In genomic region chr10:14879801-14880193, GRCh38 we compare ENCODE assay signal across 8 cellular contexts. TPM values are rescaled to one million over a fixed set of nuclear protein-coding genes. Genes with fewer than 3 reads are reported as not detected.
DNase-seq lines count a peak whose midpoint lies in the region; ATAC-seq and TF ChIP-seq lines count a peak whose summit lies in the region.

No MANE protein-coding gene starts in this region.

- CTCF ChIA-PET in Calu3 (lab: Charles Lee) = no interaction called here

- H3K9ac ChIP-seq in NT2/D1 (ENCODE audit: insufficient read length, low read depth) = peak overlapping the region; percentile 95
- peak overlapping the region; percentile 96 for H3K9ac ChIP-seq in endodermal cell (ENCODE audit: extremely low read depth, low read length, poor library complexity, severe bottlenecking)

- intact Hi-C loops in Calu3 (cut with micrococcal nuclease; ENCODE audit: unreplicated experiment) = no loop called here

- H3K4me1 ChIP-seq in NT2/D1 (ENCODE audit: insufficient read depth, insufficient read length) (peaks cover 2% of the 10 kb centered on the region), endodermal cell (ENCODE audit: control insufficient read depth, insufficient read depth, low read length) (peaks cover 5% of the 10 kb centered on the region)

- BruUV-seq in Calu3 (replicated peaks; lab: Mats Ljungman, UMichigan) = no TSS peak

- H3K36me3 ChIP-seq in NT2/D1 (ENCODE audit: insufficient read depth, insufficient read length, low read length) (peaks cover 24% of the 10 kb centered on the region), endodermal cell (ENCODE audit: control insufficient read depth, insufficient read depth, low read length) (peaks cover 7% of the 10 kb centered on the region)

- H3K4me1 Mint-ChIP-seq in Calu3 (ENCODE audit: low read depth, unreplicated experiment) = peaks cover 25% of the 10 kb centered on the region
- peaks cover 25% of the 10 kb centered on the region for H3K4me1 Mint-ChIP-seq in endodermal cell
- H3K4me1 Mint-ChIP-seq in osteocyte (ENCODE audit: unreplicated experiment) = peaks cover 25% of the 10 kb centered on the region

- H3K27ac Mint-ChIP-seq in Calu3 (ENCODE audit: unreplicated experiment) (peak overlapping the region; percentile 87), endodermal cell (peak overlapping the region; percentile 99), osteocyte (ENCODE audit: unreplicated experiment) (peak overlapping the region; percentile 64)

- H3K9me3 Mint-ChIP-seq in Calu3 (ENCODE audit: low read depth, unreplicated experiment) (no peaks in the 10 kb centered on the region), endodermal cell (no peaks in the 10 kb centered on the region), osteocyte (ENCODE audit: unreplicated experiment) (no peaks in the 10 kb centered on the region)

- H3K4me3 ChIP-seq in NT2/D1 (ENCODE audit: insufficient read length, low read depth) (peak overlapping the region; percentile 85), endodermal cell (ENCODE audit: low read length) (peak overlapping the region; percentile 95)

- H3K27ac ChIP-seq in endodermal cell (ENCODE audit: low read depth, low read length) = no peak overlapping the region

- no peak for TF ChIP-seq CTCF in Calu3 (IDR thresholded peaks at IDR 0.05; ENCODE audit: unreplicated experiment)
- TF ChIP-seq CTCF in endodermal cell (conservative IDR thresholded peaks at IDR 0.05) = no peak
- TF ChIP-seq CTCF in osteocyte (IDR thresholded peaks at IDR 0.05) = no peak

- H3K27me3 ChIP-seq in NT2/D1 (ENCODE audit: insufficient read depth, insufficient read length) (no peaks in the 10 kb centered on the region), endodermal cell (ENCODE audit: control insufficient read depth, insufficient read depth, low read length, poor library complexity, severe bottlenecking) (no peaks in the 10 kb centered on the region)

- H3K9me3 ChIP-seq in NT2/D1 (ENCODE audit: insufficient read depth, low read length) (no peaks in the 10 kb centered on the region), endodermal cell (ENCODE audit: control insufficient read depth, low read length) (no peaks in the 10 kb centered on the region)

- no peaks in the 10 kb centered on the region for H3K27me3 Mint-ChIP-seq in Calu3 (ENCODE audit: unreplicated experiment)
- H3K27me3 Mint-ChIP-seq in endodermal cell (ENCODE audit: insufficient read depth) = no peaks in the 10 kb centered on the region
- H3K27me3 Mint-ChIP-seq in osteocyte (ENCODE audit: unreplicated experiment) = no peaks in the 10 kb centered on the region

- peaks cover 40% of the 10 kb centered on the region for H3K36me3 Mint-ChIP-seq in Calu3 (ENCODE audit: insufficient read depth, unreplicated experiment)
- H3K36me3 Mint-ChIP-seq in endodermal cell (ENCODE audit: low read depth) = peaks cover 7% of the 10 kb centered on the region
- no peaks in the 10 kb centered on the region for H3K36me3 Mint-ChIP-seq in osteocyte (ENCODE audit: unreplicated experiment)

- DNase-seq in Calu3 = no peak
- no peak for DNase-seq in NT2/D1 (ENCODE audit: low read depth, low spot score)
- no peak for DNase-seq in endodermal cell
- DNase-seq in osteocyte (ENCODE audit: extremely low spot score, unreplicated experiment) = no peak
- DNase-seq in COLO668 (lab: John Stamatoyannopoulos, UW; ENCODE audit: unreplicated experiment) = no peak
- no peak for DNase-seq in COLO829 (ENCODE audit: low spot score)

- H3K4me3 Mint-ChIP-seq in Calu3 (ENCODE audit: low read depth, unreplicated experiment) (peak overlapping the region; percentile 94), endodermal cell (peak overlapping the region; percentile 96), osteocyte (ENCODE audit: unreplicated experiment) (peak overlapping the region; percentile 89)

- 1 to 17% methylated on average over 1 to 7 of the region's 7 CpGs for WGBS in endodermal cell (ENCODE audit: insufficient coverage in 1 of 2, insufficient read length in 1 of 2), 2 experiments

- ATAC-seq in HG03135 (IDR thresholded peaks at IDR 0.05; ENCODE audit: unreplicated experiment) (no peak), HG03108 (IDR thresholded peaks at IDR 0.05; ENCODE audit: unreplicated experiment) (no peak)

RNA-seq across cellular contexts. Expression of gene SUV39H2, which starts 1.1 kb away (rescaled TPM):
- total RNA-seq in Calu3 (2022) = 32.0 and 33.7 TPM in 2 replicates
- 10 to 100 TPM; 35.4 to 37.6 TPM for total RNA-seq in endodermal cell
- 45.4 TPM for polyA plus RNA-seq in endodermal cell (2013, experiment 1 of 2)
- 50.7 TPM for polyA plus RNA-seq in endodermal cell (2013, experiment 2 of 2)
- total RNA-seq in osteocyte = 8.2 and 9.8 TPM in 2 replicates

RNA-seq across cellular contexts. Expression of gene HSPA14, which starts 41.7 kb away (rescaled TPM):
- total RNA-seq in Calu3 (2022) (21.3 and 22.9 TPM in 2 replicates), endodermal cell (10 to 100 TPM; 17.1 to 24.9 TPM), osteocyte (9.5 and 9.9 TPM in 2 replicates)
- polyA plus RNA-seq in endodermal cell (2013, experiment 1 of 2) = 22.6 TPM
- polyA plus RNA-seq in endodermal cell (2013, experiment 2 of 2) = 23.9 TPM

RNA-seq across cellular contexts. Expression of gene MSANTD7, which starts 41.7 kb away (rescaled TPM):
- total RNA-seq in Calu3 (2022) = 21.9 and 23.6 TPM in 2 replicates
- 10 to 100 TPM; 14.6 to 15.6 TPM for total RNA-seq in endodermal cell
- polyA plus RNA-seq in endodermal cell (2013, experiment 1 of 2) = 13.9 TPM
- 14.6 TPM for polyA plus RNA-seq in endodermal cell (2013, experiment 2 of 2)
- 13.6 and 13.8 TPM in 2 replicates for total RNA-seq in osteocyte

RNA-seq across cellular contexts. Expression of gene CDNF, which starts 42.0 kb away (rescaled TPM):
- 2.3 and 2.4 TPM in 2 replicates for total RNA-seq in Calu3 (2022)
- 1 to 10 TPM in 1 of 2 donors, under 1 TPM in 1; 0.51 to 1.2 TPM for total RNA-seq in endodermal cell
- 2.5 TPM for polyA plus RNA-seq in endodermal cell (2013, experiment 1 of 2)
- 1.5 TPM for polyA plus RNA-seq in endodermal cell (2013, experiment 2 of 2)
- total RNA-seq in osteocyte = 1.0 and 2.9 TPM in 2 replicates
